ENCODE assay signal across 1 cellular context in genomic region chr12:48601013-48601756, GRCh38.
TF ChIP-seq lines count a peak whose summit lies in the region.

No MANE protein-coding gene starts in this region.

TF ChIP-seq in GM12878, 131 proteins besides CTCF, POLR2A, EP300 and RAD21 (continued from another document):
- TF ChIP-seq, protein P1, sequence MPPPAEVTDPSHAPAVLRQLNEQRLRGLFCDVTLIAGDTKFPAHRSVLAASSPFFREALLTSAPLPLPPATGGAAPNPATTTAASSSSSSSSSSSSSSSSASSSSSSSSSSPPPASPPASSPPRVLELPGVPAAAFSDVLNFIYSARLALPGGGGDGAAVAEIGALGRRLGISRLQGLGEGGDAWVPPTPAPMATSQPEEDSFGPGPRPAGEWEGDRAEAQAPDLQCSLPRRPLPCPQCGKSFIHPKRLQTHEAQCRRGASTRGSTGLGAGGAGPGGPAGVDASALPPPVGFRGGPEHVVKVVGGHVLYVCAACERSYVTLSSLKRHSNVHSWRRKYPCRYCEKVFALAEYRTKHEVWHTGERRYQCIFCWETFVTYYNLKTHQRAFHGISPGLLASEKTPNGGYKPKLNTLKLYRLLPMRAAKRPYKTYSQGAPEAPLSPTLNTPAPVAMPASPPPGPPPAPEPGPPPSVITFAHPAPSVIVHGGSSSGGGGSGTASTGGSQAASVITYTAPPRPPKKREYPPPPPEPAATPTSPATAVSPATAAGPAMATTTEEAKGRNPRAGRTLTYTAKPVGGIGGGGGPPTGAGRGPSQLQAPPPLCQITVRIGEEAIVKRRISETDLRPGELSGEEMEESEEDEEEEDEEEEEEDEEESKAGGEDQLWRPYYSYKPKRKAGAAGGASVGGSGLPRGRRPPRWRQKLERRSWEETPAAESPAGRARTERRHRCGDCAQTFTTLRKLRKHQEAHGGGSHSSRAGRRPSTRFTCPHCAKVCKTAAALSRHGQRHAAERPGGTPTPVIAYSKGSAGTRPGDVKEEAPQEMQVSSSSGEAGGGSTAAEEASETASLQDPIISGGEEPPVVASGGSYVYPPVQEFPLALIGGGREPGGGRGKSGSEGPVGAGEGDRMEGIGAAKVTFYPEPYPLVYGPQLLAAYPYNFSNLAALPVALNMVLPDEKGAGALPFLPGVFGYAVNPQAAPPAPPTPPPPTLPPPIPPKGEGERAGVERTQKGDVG (CRISPR knock-in tag; IDR thresholded peaks at IDR 0.05) = no peak
- no peak for TF ChIP-seq POLR2AphosphoS2 (IDR thresholded peaks at IDR 0.05; ENCODE audit: low read depth, low read length)
- no peak for TF ChIP-seq HDAC6 (IDR thresholded peaks at IDR 0.05; ENCODE audit: unreplicated experiment)
- no peak for TF ChIP-seq FOXK2 (IDR thresholded peaks at IDR 0.05)
- TF ChIP-seq EGR1 (IDR thresholded peaks at IDR 0.05; ENCODE audit: borderline replicate concordance in 1 of 2, low read depth in 2 of 2, low read length in 2 of 2) = no peak
- TF ChIP-seq BMI1 (IDR thresholded peaks at IDR 0.05; ENCODE audit: borderline replicate concordance) = no peak
- no peak for TF ChIP-seq SIX5 (IDR thresholded peaks at IDR 0.05; ENCODE audit: low read depth, low read length, severe bottlenecking)
- peak; percentile 60 for TF ChIP-seq CBFB (IDR thresholded peaks at IDR 0.05; ENCODE audit: low read depth)
- no peak for TF ChIP-seq CEBPB (IDR thresholded peaks at IDR 0.05; ENCODE audit: borderline replicate concordance in 1 of 2, low read depth in 2 of 2, low read length in 2 of 2)
- no peak for TF ChIP-seq SUPT20H (IDR thresholded peaks at IDR 0.05; ENCODE audit: borderline replicate concordance, control insufficient read depth, low read depth, low read length)
- TF ChIP-seq POLR2AphosphoS5 (IDR thresholded peaks at IDR 0.05; ENCODE audit: low read length) = no peak
- peak; percentile 20; the same call in 1 of the 2 replicates for TF ChIP-seq TCF7 (IDR thresholded peaks at IDR 0.05; ENCODE audit: borderline replicate concordance)
- TF ChIP-seq ELK1 (IDR thresholded peaks at IDR 0.05; ENCODE audit: low read depth, low read length) = no peak
- no peak for TF ChIP-seq MXI1 (IDR thresholded peaks at IDR 0.05; ENCODE audit: low read depth, low read length)
